8 cellular contexts compared by ENCODE assay signal in genomic region chr14:60637490-60638452, GRCh38. TPM values are rescaled to one million over a fixed set of nuclear protein-coding genes. Genes with fewer than 3 reads are reported as not detected.
DNase-seq lines count a peak whose midpoint lies in the region; ATAC-seq lines count a peak whose summit lies in the region.

No MANE protein-coding gene starts in this region.

- peak overlapping the region; percentile 22 for H3K4me3 ChIP-seq in neuron (ENCODE audit: low read length)

- ATAC-seq in esophagus mucosa (peak; percentile 38), HG03521 (IDR thresholded peaks at IDR 0.05; ENCODE audit: unreplicated experiment) (no peak)

- H2AFZ ChIP-seq in neuron (ENCODE audit: low read depth, low read length) = peak overlapping the region; percentile 57

- peaks cover 48% of the 10 kb centered on the region for H3K27me3 ChIP-seq in neuron (ENCODE audit: insufficient read depth, low read length)

- H3K4me1 ChIP-seq in neuron (ENCODE audit: insufficient read depth, low read length) = no peaks in the 10 kb centered on the region

- peaks cover 2% of the 10 kb centered on the region for H3K9me3 ChIP-seq in neuron (ENCODE audit: low read length)

- DNase-seq in CD1c-positive myeloid dendritic cell (ENCODE audit: extremely low spot score) (peak; percentile 15), NCI-H510A (lab: John Stamatoyannopoulos, UW) (peak; percentile 83), ureter (ENCODE audit: low spot score) (no peak), ACHN (no peak)
- no peak for DNase-seq in activated CD4-positive, alpha-beta T cell treated with anti-CD3 and anti-CD28 coated beads, Interleukin-2, amount 50 U/mL, for 4 hours

- H3K36me3 ChIP-seq in neuron (ENCODE audit: insufficient read depth, low read length) = no peaks in the 10 kb centered on the region

- in situ Hi-C loops in ACHN (cut with HindIII; ENCODE audit: low pct_ligation_motif_present, low pct_unique_long_range_greater_than_20kb, low sequenced_read_pairs) = no loop called here

RNA-seq across cellular contexts. Expression of gene SIX1, which starts 11.5 kb away (rescaled TPM):
- total RNA-seq in esophagus mucosa = 0.12 TPM
- 1.7 TPM for total RNA-seq in ureter

Comparison
In these comparisons a context has a peak if more than half of its experiments do, and no peak if none do; other contexts are left out.
1. DNase-seq: peak in CD1c-positive myeloid dendritic cell (single experiment) and NCI-H510A (single experiment); none in ureter (single experiment), activated CD4-positive, alpha-beta T cell treated with anti-CD3 and anti-CD28 coated beads, Interleukin-2, amount 50 U/mL, for 4 hours (0 of 2) and ACHN (single experiment).